ENCODE assay signal across 9 cellular contexts in genomic region chr9:4228606-4229005, GRCh38.
DNase-seq lines count a peak whose midpoint lies in the region; ATAC-seq, FAIRE-seq and TF ChIP-seq lines count a peak whose summit lies in the region.
"Had no signal": no experiment of that assay in that cellular context is flagged by ENCODE, and none has a peak within 500 bp of the region (broad histone marks: within the 10 kb centered on the region; RNA-seq: fewer than 3 reads in every experiment).

No MANE protein-coding gene starts in this region.

- peaks cover 5% of the 10 kb centered on the region for H3K36me3 Mint-ChIP-seq in astrocyte (ENCODE audit: low read depth, unreplicated experiment)

- H3K36me3 ChIP-seq in BJ (ENCODE audit: control insufficient read depth, insufficient read depth, low read length) = no peaks in the 10 kb centered on the region
- H3K36me3 ChIP-seq in H7 (replicated peaks; ENCODE audit: control insufficient read depth, insufficient read depth, low read length) = no peaks in the 10 kb centered on the region
- H3K36me3 ChIP-seq in astrocyte (ENCODE audit: insufficient read depth, low read length) = peaks cover 4% of the 10 kb centered on the region
- H3K36me3 ChIP-seq in liver (ENCODE audit: control insufficient read depth in 4 of 4, insufficient read depth in 3 of 4, low read depth in 1 of 4, low read length in 3 of 4) = no peaks in the 10 kb centered on the region

- peak; percentile 9 for FAIRE-seq in astrocyte (lab: Jason Lieb, UNC)

- H3K4me1 ChIP-seq in astrocyte (ENCODE audit: insufficient read depth, low read length) (peaks cover 33% of the 10 kb centered on the region), liver (ENCODE audit: control insufficient read depth in 4 of 4, insufficient read depth in 4 of 4, low read length in 3 of 4) (peaks cover 0 to 7% (median 2%) of the 10 kb centered on the region in 4 donors)

- H3K27ac ChIP-seq in astrocyte (ENCODE audit: low read depth, low read length) (no peak overlapping the region), liver (ENCODE audit: low read depth in 1 of 2, low read length in 2 of 2) (no peak overlapping the region)
- H3K27ac ChIP-seq: epithelial cell of prostate had no signal

- H3K79me2 ChIP-seq in astrocyte (ENCODE audit: insufficient read depth, low read length) = peaks cover 77% of the 10 kb centered on the region

- no peak for ATAC-seq in HG02759 (IDR thresholded peaks at IDR 0.05; ENCODE audit: unreplicated experiment)
- ATAC-seq in GM21737 (IDR thresholded peaks at IDR 0.05; ENCODE audit: unreplicated experiment) = no peak

- no peak overlapping the region for H3K4me3 Mint-ChIP-seq in astrocyte (ENCODE audit: unreplicated experiment)

- POLR2A ChIA-PET in BJ (lab: Charles Lee) = no interaction called here

- TF ChIP-seq RAD21 in liver (IDR thresholded peaks at IDR 0.05) = peak; percentile 76 to 83

- H3K4me3 ChIP-seq in BJ (ENCODE audit: low read depth, low read length) (no peak overlapping the region), H7 (ENCODE audit: insufficient read depth, low read depth, low read length) (no peak overlapping the region), astrocyte (ENCODE audit: insufficient read depth, low read depth, low read length) (no peak overlapping the region), liver (ENCODE audit: low read depth in 1 of 3, low read length in 3 of 3) (no peak overlapping the region)

- DNase-seq in BJ (ENCODE audit: low read depth) (no peak), H7 (peak; percentile 6), astrocyte (ENCODE audit: low read depth) (no peak), CD1c-positive myeloid dendritic cell (ENCODE audit: extremely low spot score) (no peak), activated T-cell treated with anti-CD3 and anti-CD28 coated beads for 4 hours (no peak)

- H3K4me1 Mint-ChIP-seq in astrocyte (ENCODE audit: low read depth, unreplicated experiment) = peaks cover 50% of the 10 kb centered on the region

- H3K27me3 Mint-ChIP-seq in astrocyte (ENCODE audit: low read depth, unreplicated experiment) = no peaks in the 10 kb centered on the region

- no peak overlapping the region for H3K27ac Mint-ChIP-seq in astrocyte (ENCODE audit: unreplicated experiment)

- peaks cover 2% of the 10 kb centered on the region for H3K9me3 Mint-ChIP-seq in astrocyte (ENCODE audit: unreplicated experiment)

- CTCF ChIA-PET in BJ (lab: Yijun Ruan, JAX) = interaction anchor here (0.6 to 5.0 kb wide), 17 partner anchors 10 to 496 kb away, joined by 3 to 22 read pairs (median 4); no protein-coding TSS in a partner anchor

- peak overlapping the region; percentile 19 for H3K9ac ChIP-seq in astrocyte (ENCODE audit: low read length)
- H3K9ac ChIP-seq in liver (ENCODE audit: low read depth in 1 of 2, low read length in 2 of 2) = no peak overlapping the region

- H3K4me2 ChIP-seq in astrocyte (ENCODE audit: low read length) = no peak overlapping the region

- H3K27me3 ChIP-seq in BJ (ENCODE audit: control insufficient read depth, insufficient read depth, low read length) (no peaks in the 10 kb centered on the region), H7 (ENCODE audit: control insufficient read depth, insufficient read depth, low read length) (no peaks in the 10 kb centered on the region), astrocyte (ENCODE audit: insufficient read depth, low read length) (no peaks in the 10 kb centered on the region), liver (ENCODE audit: control insufficient read depth in 4 of 4, insufficient read depth in 4 of 4, low read length in 3 of 4) (no peaks in the 10 kb centered on the region)

- no peak overlapping the region for H2AFZ ChIP-seq in astrocyte (ENCODE audit: low read depth, low read length)

- H4K20me1 ChIP-seq in astrocyte (ENCODE audit: insufficient read depth, low read length) = no peaks in the 10 kb centered on the region

- no peaks in the 10 kb centered on the region for H3K9me3 ChIP-seq in astrocyte (ENCODE audit: insufficient read depth, low read depth, low read length)
- H3K9me3 ChIP-seq in liver (ENCODE audit: control insufficient read depth in 4 of 4, low read length in 3 of 4) = no peaks in the 10 kb centered on the region

- peak; percentile 71 for TF ChIP-seq CTCF in BJ (IDR thresholded peaks at IDR 0.05; ENCODE audit: insufficient read depth, low read depth, low read length)
- peak; percentile 70 for TF ChIP-seq CTCF in astrocyte (IDR thresholded peaks at IDR 0.05; ENCODE audit: insufficient read depth, low read depth, low read length)
- peak; percentile 50 for TF ChIP-seq CTCF in liver (IDR thresholded peaks at IDR 0.05; ENCODE audit: low read depth, low read length, missing input control)

- WGBS in liver = 92% methylated on average over 1 of the region's 1 CpG

TF ChIP-seq in liver, 16 proteins besides CTCF, POLR2A, EP300 and RAD21:
- TF ChIP-seq TAF1 (conservative IDR thresholded peaks at IDR 0.05) (no peak), ZBTB33 (IDR thresholded peaks at IDR 0.05) (no peak), REST (IDR thresholded peaks at IDR 0.05) (no peak), YY1 (IDR thresholded peaks at IDR 0.05) (no peak), MAX (IDR thresholded peaks at IDR 0.05) (no peak), GABPA (IDR thresholded peaks at IDR 0.05 in 1 of 2, conservative IDR thresholded peaks at IDR 0.05 in 1 of 2) (no peak), FOXA2 (IDR thresholded peaks at IDR 0.05) (no peak), EGR1 (IDR thresholded peaks at IDR 0.05; ENCODE audit: low read depth in 2 of 2) (no peak), FOXA1 (IDR thresholded peaks at IDR 0.05) (no peak), HNF4A (conservative IDR thresholded peaks at IDR 0.05) (no peak), SP1 (IDR thresholded peaks at IDR 0.05) (no peak), NR2F2 (IDR thresholded peaks at IDR 0.05) (no peak), ATF3 (IDR thresholded peaks at IDR 0.05) (no peak), RXRA (IDR thresholded peaks at IDR 0.05) (no peak), JUND (IDR thresholded peaks at IDR 0.05) (no peak), HNF4G (IDR thresholded peaks at IDR 0.05) (no peak)
TF ChIP-seq in liver: peak in this region for 0.
